In the genomic region with DNA sequence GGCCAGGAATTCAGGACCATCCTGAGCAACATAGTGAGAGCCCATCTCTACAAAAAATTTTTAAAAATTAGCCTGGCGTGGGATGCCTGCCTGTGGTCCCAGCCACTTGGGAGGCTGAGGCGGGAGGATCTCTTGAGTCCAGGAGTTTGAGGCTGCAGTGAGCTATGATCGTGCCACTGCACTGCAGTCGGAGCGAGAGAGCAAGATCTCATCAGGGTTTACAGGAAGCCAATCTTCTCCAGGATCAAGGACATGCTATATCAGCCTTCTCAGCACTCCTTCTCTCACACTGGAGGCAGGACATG, we compare ENCODE assay signal across 8 cellular contexts. TPM values are rescaled to one million over a fixed set of nuclear protein-coding genes. Genes with fewer than 3 reads are reported as not detected.
DNase-seq lines count a peak whose midpoint lies in the region; TF ChIP-seq lines count a peak whose summit lies in the region.

No MANE protein-coding gene starts in this region.

- H3K27me3 Mint-ChIP-seq in HFFc6 (ENCODE audit: insufficient read depth), result no peaks in the 10 kb centered on the region; the same call in 1 of the 2 replicates

- peaks cover 41% of the 10 kb centered on the region for H3K79me2 ChIP-seq in smooth muscle cell (ENCODE audit: low read depth)

- H3K4me1 Mint-ChIP-seq in HFFc6 (ENCODE audit: low read depth), result peaks cover 75% of the 10 kb centered on the region

- peaks cover 7% of the 10 kb centered on the region; the same call in 1 of the 2 replicates for H3K36me3 Mint-ChIP-seq in HFFc6 (ENCODE audit: low read depth)

- H3K27me3 ChIP-seq in smooth muscle cell (ENCODE audit: low read depth), result no peaks in the 10 kb centered on the region

- H3K9me3 ChIP-seq in smooth muscle cell (replicated peaks; ENCODE audit: low read depth), result no peaks in the 10 kb centered on the region

- TF ChIP-seq CTCF in HFFc6 (IDR thresholded peaks at IDR 0.05) (peak; percentile 54), WI38 (IDR thresholded peaks at IDR 0.05; ENCODE audit: low read depth, low read length) (no peak), foreskin fibroblast (IDR thresholded peaks at IDR 0.05; ENCODE audit: low read depth, low read length) (no peak), smooth muscle cell (IDR thresholded peaks at IDR 0.05; ENCODE audit: borderline replicate concordance, insufficient read depth, poor library complexity, severe bottlenecking) (no peak)

- H4K20me1 ChIP-seq in smooth muscle cell (ENCODE audit: low read depth), result peaks cover 22% of the 10 kb centered on the region

- H3K4me3 ChIP-seq in WI38 (ENCODE audit: low read depth, low read length) (peak overlapping the region; percentile 39; the same call in 1 of the 2 replicates), foreskin fibroblast (ENCODE audit: low read depth in 1 of 2, low read length in 2 of 2) (peak overlapping the region; percentile 7 to 41), smooth muscle cell (peak overlapping the region; percentile 82)

- 89% methylated on average over 5 of the region's 5 CpGs for WGBS in smooth muscle cell (ENCODE audit: low lambda C conversion rate)

- H3K36me3 ChIP-seq in smooth muscle cell (ENCODE audit: low read depth), result no peaks in the 10 kb centered on the region

- peak overlapping the region; percentile 97 for H3K4me2 ChIP-seq in smooth muscle cell

- no peak overlapping the region for H3K9ac ChIP-seq in smooth muscle cell (ENCODE audit: low read depth)

- peaks cover 20% of the 10 kb centered on the region for H3K4me1 ChIP-seq in smooth muscle cell (ENCODE audit: low read depth)

- H3K9me3 Mint-ChIP-seq in HFFc6, result no peaks in the 10 kb centered on the region

- H3K27ac ChIP-seq in smooth muscle cell (ENCODE audit: low read depth), result no peak overlapping the region

- peak overlapping the region; percentile 76 for H2AFZ ChIP-seq in smooth muscle cell (ENCODE audit: low read depth)

- peaks cover 8% of the 10 kb centered on the region for H3F3A ChIP-seq in smooth muscle cell (ENCODE audit: low read depth)

- H3K4me3 Mint-ChIP-seq in HFFc6, result peak overlapping the region; percentile 59

- DNase-seq in HFFc6 (no peak), foreskin fibroblast (no peak), smooth muscle cell (lab: John Stamatoyannopoulos, UW; ENCODE audit: unreplicated experiment) (no peak), A172 (ENCODE audit: low spot score) (no peak), kidney glomerular epithelial cell (lab: John Stamatoyannopoulos, UW) (no peak), cerebellar nuclear complex (lab: John Stamatoyannopoulos, UW) (no peak), hippocampal formation (lab: John Stamatoyannopoulos, UW) (no peak)

- peak overlapping the region; percentile 43; the same call in 1 of the 2 replicates for H3K27ac Mint-ChIP-seq in HFFc6

RNA-seq across cellular contexts. Expression of a gene that starts 0.5 kb away (rescaled TPM):
- total RNA-seq in HFFc6 (2021; fragmentation: NEBNext Ultra II Directional; extraction: Animal tissue kit (Norgen Biotek cat#: 25700)), result 10 to 100 TPM; 21.4 to 30.6 (median 24.7) TPM
- 9.3 and 12.4 TPM in 2 replicates for total RNA-seq in smooth muscle cell
- 23.7 and 27.5 TPM in 2 replicates for polyA plus RNA-seq in smooth muscle cell
- total RNA-seq in A172 (2014; rRNA removed; shearing (Covaris generic)), result 14.6 and 26.8 TPM in 2 replicates

RNA-seq across cellular contexts. Expression of a gene that starts 2.0 kb away (rescaled TPM):
- 10 to 100 TPM; 45.2 to 51.8 (median 47.5) TPM for total RNA-seq in HFFc6 (2021; fragmentation: NEBNext Ultra II Directional; extraction: Animal tissue kit (Norgen Biotek cat#: 25700))
- total RNA-seq in smooth muscle cell, result 21.6 and 34.1 TPM in 2 replicates
- 33.7 and 39.4 TPM in 2 replicates for polyA plus RNA-seq in smooth muscle cell
- 59.9 and 61.1 TPM in 2 replicates for total RNA-seq in A172 (2014; rRNA removed; shearing (Covaris generic))

Comparison
In these comparisons a context has a peak if more than half of its experiments do, and no peak if none do; other contexts are left out.
1. H3K4me3 ChIP-seq: peak in every context shown above with its lines; median percentile 82 in smooth muscle cell; 39 in WI38; 24 in foreskin fibroblast.